8 cellular contexts compared by ENCODE assay signal in genomic region chr11:67482275-67482735, GRCh38. TPM values are rescaled to one million over a fixed set of nuclear protein-coding genes. Genes with fewer than 3 reads are reported as not detected.
DNase-seq lines count a peak whose midpoint lies in the region; ATAC-seq and TF ChIP-seq lines count a peak whose summit lies in the region.

No MANE protein-coding gene starts in this region.

- peaks cover 25% of the 10 kb centered on the region for H3K79me2 ChIP-seq in osteoblast (ENCODE audit: insufficient read depth, low read length)

- peaks cover 9% of the 10 kb centered on the region for H3K4me1 ChIP-seq in NT2/D1 (ENCODE audit: insufficient read depth, insufficient read length)
- H3K4me1 ChIP-seq in osteoblast (ENCODE audit: insufficient read depth, low read length): peaks cover 7% of the 10 kb centered on the region

- peak overlapping the region; percentile 86 for H3K27ac ChIP-seq in osteoblast (ENCODE audit: low read depth, low read length)

- intact Hi-C loops in dendritic cell treated with granulocyte-macrophage colony-stimulating factor and Interleukin-4, amounts not matched to agents 40 ng/mL and 50 ng/mL, for 4 days (cut with micrococcal nuclease): loop anchor here (2.0 kb wide), 1 partner anchor 14 kb away; the partner anchor contains the start of gene TMEM134

- H4K20me1 ChIP-seq in osteoblast (ENCODE audit: insufficient read depth, low read length): peaks cover 7% of the 10 kb centered on the region

- peaks cover 43% of the 10 kb centered on the region for H3K4me1 Mint-ChIP-seq in dendritic cell treated with granulocyte-macrophage colony-stimulating factor and Interleukin-4, amounts not matched to agents 40 ng/mL and 50 ng/mL, for 4 days (ENCODE audit: low read depth)

- H3K9me3 Mint-ChIP-seq in dendritic cell treated with granulocyte-macrophage colony-stimulating factor and Interleukin-4, amounts not matched to agents 40 ng/mL and 50 ng/mL, for 4 days: no peaks in the 10 kb centered on the region

- peak overlapping the region; percentile 91 for H3K4me3 Mint-ChIP-seq in dendritic cell treated with granulocyte-macrophage colony-stimulating factor and Interleukin-4, amounts not matched to agents 40 ng/mL and 50 ng/mL, for 4 days

- DNase-seq in NT2/D1 (ENCODE audit: low read depth, low spot score) (no peak), osteoblast (ENCODE audit: insufficient read length, low spot score, missing footprints) (no peak), nucleus accumbens (lab: John Stamatoyannopoulos, UW) (no peak)

- peaks cover 16% of the 10 kb centered on the region for H3K9me3 ChIP-seq in NT2/D1 (ENCODE audit: insufficient read depth, low read length)
- H3K9me3 ChIP-seq in osteoblast (ENCODE audit: low read depth, low read length): no peaks in the 10 kb centered on the region

- H3K36me3 ChIP-seq in NT2/D1 (ENCODE audit: insufficient read depth, insufficient read length, low read length) (peaks cover 19% of the 10 kb centered on the region), osteoblast (ENCODE audit: insufficient read depth, low read length) (no peaks in the 10 kb centered on the region)

- no peak for TF ChIP-seq CTCF in osteoblast (IDR thresholded peaks at IDR 0.05; ENCODE audit: extremely low read depth, low read depth, low read length)

- H2AFZ ChIP-seq in osteoblast (ENCODE audit: low read length): peak overlapping the region; percentile 99

- H3K9ac ChIP-seq in NT2/D1 (ENCODE audit: insufficient read length, low read depth): peak overlapping the region; percentile 45

- peak overlapping the region; percentile 59; the same call in 1 of the 2 replicates for H3K4me3 ChIP-seq in GM08714 (ENCODE audit: low read length)
- H3K4me3 ChIP-seq in NT2/D1 (ENCODE audit: insufficient read length, low read depth): peak overlapping the region; percentile 65
- H3K4me3 ChIP-seq in osteoblast (ENCODE audit: insufficient read depth, low read length): peak overlapping the region; percentile 82

- H3K36me3 Mint-ChIP-seq in dendritic cell treated with granulocyte-macrophage colony-stimulating factor and Interleukin-4, amounts not matched to agents 40 ng/mL and 50 ng/mL, for 4 days (ENCODE audit: low read depth): peaks cover 34% of the 10 kb centered on the region

- peaks cover 8% of the 10 kb centered on the region for H3K27me3 Mint-ChIP-seq in dendritic cell treated with granulocyte-macrophage colony-stimulating factor and Interleukin-4, amounts not matched to agents 40 ng/mL and 50 ng/mL, for 4 days

- no peaks in the 10 kb centered on the region for H3K27me3 ChIP-seq in NT2/D1 (ENCODE audit: insufficient read depth, insufficient read length)
- no peaks in the 10 kb centered on the region for H3K27me3 ChIP-seq in osteoblast (ENCODE audit: insufficient read depth, low read length)

- peak overlapping the region; percentile 82 for H3K4me2 ChIP-seq in osteoblast (ENCODE audit: insufficient read depth, low read length)

- ATAC-seq in HG03521 (IDR thresholded peaks at IDR 0.05; ENCODE audit: unreplicated experiment) (no peak), GM21737 (IDR thresholded peaks at IDR 0.05; ENCODE audit: unreplicated experiment) (no peak), GM21423 (IDR thresholded peaks at IDR 0.05; ENCODE audit: unreplicated experiment) (no peak)

- H3K27ac Mint-ChIP-seq in dendritic cell treated with granulocyte-macrophage colony-stimulating factor and Interleukin-4, amounts not matched to agents 40 ng/mL and 50 ng/mL, for 4 days: peak overlapping the region; percentile 96

RNA-seq across cellular contexts. Expression of gene AIP, which starts 0.5 kb away (rescaled TPM):
- total RNA-seq in osteoblast: 64.2 and 71.3 TPM in 2 replicates

RNA-seq across cellular contexts. Expression of gene TMEM134, which starts 13.3 kb away (rescaled TPM):
- 15.6 and 29.3 TPM in 2 replicates for total RNA-seq in osteoblast

RNA-seq across cellular contexts. Expression of gene PITPNM1, which starts 22.9 kb away (rescaled TPM):
- 13.3 and 14.1 TPM in 2 replicates for total RNA-seq in osteoblast

RNA-seq across cellular contexts. Expression of gene CDK2AP2, which starts 25.7 kb away (rescaled TPM):
- total RNA-seq in osteoblast: 6.2 and 10.3 TPM in 2 replicates

RNA-seq across cellular contexts. Expression of gene CABP4, which starts 27.2 kb away (rescaled TPM):
- total RNA-seq in osteoblast: not detected in 2 replicates
